In genomic region chr12:89760783-89761182, GRCh38 we compare ENCODE assay signal across 16 cellular contexts. TPM values are rescaled to one million over a fixed set of nuclear protein-coding genes. Genes with fewer than 3 reads are reported as not detected.
DNase-seq lines count a peak whose midpoint lies in the region; ATAC-seq and TF ChIP-seq lines count a peak whose summit lies in the region.
"Had no signal": no experiment of that assay in that cellular context is flagged by ENCODE, and none has a peak within 500 bp of the region (broad histone marks: within the 10 kb centered on the region; RNA-seq: fewer than 3 reads in every experiment).

No MANE protein-coding gene starts in this region.

- ATAC-seq in DND-41 (ENCODE audit: insufficient read depth, low read depth) (peak; percentile 81), HG03175 (IDR thresholded peaks at IDR 0.05; ENCODE audit: unreplicated experiment) (peak; percentile 32), naive B cell (ENCODE audit: low read depth in 2 of 2) (peak; percentile 47 to 62), HG02938 (IDR thresholded peaks at IDR 0.05; ENCODE audit: unreplicated experiment) (no peak)

- H3K4me2 ChIP-seq in DND-41 (ENCODE audit: insufficient read depth, low read length): no peak overlapping the region
- H3K4me2 ChIP-seq in SU-DHL-6 (ENCODE audit: low read depth, low read length, poor library complexity, severe bottlenecking): no peak overlapping the region

- peaks cover 19% of the 10 kb centered on the region for H3K4me1 ChIP-seq in DND-41 (ENCODE audit: insufficient read depth, low read length)
- H3K4me1 ChIP-seq: testis had no signal

- H3K27me3 ChIP-seq in DND-41 (ENCODE audit: insufficient read depth, low read length, poor library complexity): no peaks in the 10 kb centered on the region
- H3K27me3 ChIP-seq in SU-DHL-6 (ENCODE audit: low read length): no peaks in the 10 kb centered on the region
- H3K27me3 ChIP-seq: testis had no signal

- H3K4me3 Mint-ChIP-seq in naive B cell: peak overlapping the region in 6 of 8 donors; percentile 25 to 78 (median 64)
- H3K4me3 Mint-ChIP-seq: neural crest cell had no signal

- H3F3A ChIP-seq in SU-DHL-6 (ENCODE audit: insufficient read depth): no peaks in the 10 kb centered on the region

- H4K20me1 ChIP-seq in DND-41 (ENCODE audit: insufficient read depth, low read length): no peaks in the 10 kb centered on the region
- H4K20me1 ChIP-seq in SU-DHL-6 (ENCODE audit: low read depth, low read length): no peaks in the 10 kb centered on the region

- H3K36me3 Mint-ChIP-seq in naive B cell: peaks cover 0 to 4% of the 10 kb centered on the region in 2 donors

- H3K9me3 ChIP-seq in DND-41 (ENCODE audit: insufficient read depth, low read length, severe bottlenecking) (no peaks in the 10 kb centered on the region), SU-DHL-6 (ENCODE audit: insufficient read depth, low read length) (no peaks in the 10 kb centered on the region)
- H3K9me3 ChIP-seq: lower lobe of right lung, testis had no signal

- no peaks in the 10 kb centered on the region for H3K27me3 Mint-ChIP-seq in naive B cell

- H3K4me3 ChIP-seq in DND-41 (ENCODE audit: low read depth in 1 of 2, low read length in 2 of 2) (no peak overlapping the region), SU-DHL-6 (ENCODE audit: insufficient read depth, low read length, poor library complexity, severe bottlenecking) (no peak overlapping the region)
- H3K4me3 ChIP-seq: lower lobe of right lung, testis had no signal

- H3K9ac ChIP-seq in DND-41 (ENCODE audit: low read depth, low read length) (no peak overlapping the region), SU-DHL-6 (ENCODE audit: low read length) (no peak overlapping the region)

- H3K27ac Mint-ChIP-seq in naive B cell: peak overlapping the region in 2 of 6 donors; percentile 26 to 78

- H3K9me3 Mint-ChIP-seq in naive B cell: peaks cover 0 to 20% (median 4%) of the 10 kb centered on the region in 7 donors

- peaks cover 28 to 35% (median 33%) of the 10 kb centered on the region in 3 donors for H3K4me1 Mint-ChIP-seq in naive B cell
- H3K4me1 Mint-ChIP-seq: neural crest cell had no signal

- no peak overlapping the region for H3K27ac ChIP-seq in DND-41 (ENCODE audit: low read length)
- no peak overlapping the region for H3K27ac ChIP-seq in SU-DHL-6 (ENCODE audit: low read depth, low read length)
- H3K27ac ChIP-seq: lower lobe of right lung, testis had no signal

- H3K79me2 ChIP-seq in DND-41 (ENCODE audit: insufficient read depth, low read length) (no peaks in the 10 kb centered on the region), SU-DHL-6 (ENCODE audit: insufficient read depth, low read length) (no peaks in the 10 kb centered on the region)

- DNase-seq in DND-41: no peak
- DNase-seq in naive B cell: peak; percentile 18
- DNase-seq in GM19240 (ENCODE audit: insufficient read length, low spot score): no peak
- no peak for DNase-seq in NCI-H1092 (lab: John Stamatoyannopoulos, UW)
- DNase-seq: activated CD8-positive, alpha-beta memory T cell treated with anti-CD3 and anti-CD28 coated beads for 24 hours; activated gamma-delta T cell treated with Interleukin-2 at 50 U/mL for 16 hours; cortex of kidney; EL; Kasumi-1; lower lobe of right lung; NCI-H1694; testis had no signal

- H3K36me3 ChIP-seq in DND-41 (ENCODE audit: insufficient read depth, low read length) (no peaks in the 10 kb centered on the region), SU-DHL-6 (ENCODE audit: low read length) (no peaks in the 10 kb centered on the region)
- H3K36me3 ChIP-seq: lower lobe of right lung had no signal

- H3K9me2 ChIP-seq in SU-DHL-6 (replicated peaks; ENCODE audit: insufficient read depth, low read length): no peaks in the 10 kb centered on the region

- TF ChIP-seq CTCF in DND-41 (IDR thresholded peaks at IDR 0.05; ENCODE audit: borderline replicate concordance, extremely low read depth, low read length, poor library complexity, severe bottlenecking) (no peak), SU-DHL-6 (IDR thresholded peaks at IDR 0.05; ENCODE audit: insufficient read depth, low read length, poor library complexity, severe bottlenecking) (no peak)

- H2AFZ ChIP-seq in DND-41 (ENCODE audit: low read depth, low read length) (no peak overlapping the region), SU-DHL-6 (ENCODE audit: low read depth, low read length, severe bottlenecking) (peak overlapping the region; percentile 29)

RNA-seq across cellular contexts. Expression of gene ATP2B1, which starts 52.1 kb away (rescaled TPM):
- polyA plus RNA-seq in naive B cell (ENCODE audit: low read depth in 6 of 6): 100 to 1,000 TPM in 3 of 6 donors, 10 to 100 TPM in 3; 92.2 to 113 (median 103) TPM
